ENCODE assay signal across 3 cellular contexts in genomic region chr18:9539938-9540337, GRCh38.
TF ChIP-seq lines count a peak whose summit lies in the region.

No MANE protein-coding gene starts in this region.

TF ChIP-seq in SK-N-SH, 30 proteins besides CTCF, POLR2A, EP300 and RAD21 (continued from another document):
- TF ChIP-seq, protein P1, sequence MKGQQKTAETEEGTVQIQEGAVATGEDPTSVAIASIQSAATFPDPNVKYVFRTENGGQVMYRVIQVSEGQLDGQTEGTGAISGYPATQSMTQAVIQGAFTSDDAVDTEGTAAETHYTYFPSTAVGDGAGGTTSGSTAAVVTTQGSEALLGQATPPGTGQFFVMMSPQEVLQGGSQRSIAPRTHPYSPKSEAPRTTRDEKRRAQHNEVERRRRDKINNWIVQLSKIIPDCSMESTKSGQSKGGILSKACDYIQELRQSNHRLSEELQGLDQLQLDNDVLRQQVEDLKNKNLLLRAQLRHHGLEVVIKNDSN (IDR thresholded peaks at IDR 0.05; ENCODE audit: borderline replicate concordance, low read depth): no peak
- TF ChIP-seq RFX5 (IDR thresholded peaks at IDR 0.05; ENCODE audit: low read length): no peak
- TF ChIP-seq RXRA (IDR thresholded peaks at IDR 0.05; ENCODE audit: borderline replicate concordance, low read depth): no peak
- TF ChIP-seq CHD2 (IDR thresholded peaks at IDR 0.05; ENCODE audit: low read length, partially characterized antibody): no peak
- no peak for TF ChIP-seq MEF2A (IDR thresholded peaks at IDR 0.05; ENCODE audit: borderline replicate concordance, low read depth)
- no peak for TF ChIP-seq SIN3A (IDR thresholded peaks at IDR 0.05; ENCODE audit: borderline replicate concordance, low read depth, low read length)
- TF ChIP-seq POLR2AphosphoS5 (IDR thresholded peaks at IDR 0.05; ENCODE audit: low read depth, low read length): no peak
- TF ChIP-seq GATA2 (CRISPR knock-in tag; IDR thresholded peaks at IDR 0.05): no peak
- no peak for TF ChIP-seq JUND (IDR thresholded peaks at IDR 0.05)
- no peak for TF ChIP-seq YY1 (IDR thresholded peaks at IDR 0.05; ENCODE audit: low read depth)
- TF ChIP-seq, protein P2, sequence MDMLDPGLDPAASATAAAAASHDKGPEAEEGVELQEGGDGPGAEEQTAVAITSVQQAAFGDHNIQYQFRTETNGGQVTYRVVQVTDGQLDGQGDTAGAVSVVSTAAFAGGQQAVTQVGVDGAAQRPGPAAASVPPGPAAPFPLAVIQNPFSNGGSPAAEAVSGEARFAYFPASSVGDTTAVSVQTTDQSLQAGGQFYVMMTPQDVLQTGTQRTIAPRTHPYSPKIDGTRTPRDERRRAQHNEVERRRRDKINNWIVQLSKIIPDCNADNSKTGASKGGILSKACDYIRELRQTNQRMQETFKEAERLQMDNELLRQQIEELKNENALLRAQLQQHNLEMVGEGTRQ (IDR thresholded peaks at IDR 0.05; ENCODE audit: borderline replicate concordance, low read depth, low read length): no peak
- TF ChIP-seq EZH2phosphoT487 (IDR thresholded peaks at IDR 0.05; ENCODE audit: borderline replicate concordance, low read depth): no peak
- TF ChIP-seq MXI1 (IDR thresholded peaks at IDR 0.05; ENCODE audit: low read depth, low read length): no peak
- TF ChIP-seq FOXJ3 (CRISPR knock-in tag; IDR thresholded peaks at IDR 0.05): no peak
- no peak for TF ChIP-seq RCOR1 (IDR thresholded peaks at IDR 0.05; ENCODE audit: low read length)
- no peak for TF ChIP-seq ELF1 (IDR thresholded peaks at IDR 0.05)
- TF ChIP-seq NRF1 (IDR thresholded peaks at IDR 0.05; ENCODE audit: low read depth, low read length): no peak

TF ChIP-seq in SK-N-SH treated with all-trans-retinoic acid at 6 μM for 48 hours, 23 proteins besides CTCF, POLR2A, EP300 and RAD21 (continued from another document):
- TF ChIP-seq POU6F1 (CRISPR knock-in tag; IDR thresholded peaks at IDR 0.05; ENCODE audit: borderline replicate concordance, low read depth): no peak
- TF ChIP-seq ZC3H10 (CRISPR knock-in tag; IDR thresholded peaks at IDR 0.05): no peak
- TF ChIP-seq ZNF8 (CRISPR knock-in tag; IDR thresholded peaks at IDR 0.05): no peak
- no peak for TF ChIP-seq ZFP30 (CRISPR knock-in tag; IDR thresholded peaks at IDR 0.05)
- TF ChIP-seq, protein P3, sequence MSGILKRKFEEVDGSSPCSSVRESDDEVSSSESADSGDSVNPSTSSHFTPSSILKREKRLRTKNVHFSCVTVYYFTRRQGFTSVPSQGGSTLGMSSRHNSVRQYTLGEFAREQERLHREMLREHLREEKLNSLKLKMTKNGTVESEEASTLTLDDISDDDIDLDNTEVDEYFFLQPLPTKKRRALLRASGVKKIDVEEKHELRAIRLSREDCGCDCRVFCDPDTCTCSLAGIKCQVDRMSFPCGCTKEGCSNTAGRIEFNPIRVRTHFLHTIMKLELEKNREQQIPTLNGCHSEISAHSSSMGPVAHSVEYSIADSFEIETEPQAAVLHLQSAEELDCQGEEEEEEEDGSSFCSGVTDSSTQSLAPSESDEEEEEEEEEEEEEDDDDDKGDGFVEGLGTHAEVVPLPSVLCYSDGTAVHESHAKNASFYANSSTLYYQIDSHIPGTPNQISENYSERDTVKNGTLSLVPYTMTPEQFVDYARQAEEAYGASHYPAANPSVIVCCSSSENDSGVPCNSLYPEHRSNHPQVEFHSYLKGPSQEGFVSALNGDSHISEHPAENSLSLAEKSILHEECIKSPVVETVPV (CRISPR knock-in tag; IDR thresholded peaks at IDR 0.05): no peak
- no peak for TF ChIP-seq ZFP3 (CRISPR knock-in tag; IDR thresholded peaks at IDR 0.05)
- TF ChIP-seq ISL1 (CRISPR knock-in tag; IDR thresholded peaks at IDR 0.05): no peak
- TF ChIP-seq TCF4 (CRISPR knock-in tag; IDR thresholded peaks at IDR 0.05; ENCODE audit: borderline replicate concordance): no peak

TF ChIP-seq in IMR-90, 13 proteins besides CTCF, POLR2A, EP300 and RAD21:
- no peak for TF ChIP-seq MAZ (IDR thresholded peaks at IDR 0.05; ENCODE audit: borderline replicate concordance, low read depth, low read length)
- TF ChIP-seq SMC3 (IDR thresholded peaks at IDR 0.05; ENCODE audit: low read depth, low read length): no peak
- TF ChIP-seq CHD1 (IDR thresholded peaks at IDR 0.05; ENCODE audit: low read depth, low read length): no peak
- TF ChIP-seq BHLHE40 (IDR thresholded peaks at IDR 0.05; ENCODE audit: low read depth, low read length): no peak
- TF ChIP-seq, protein P4, sequence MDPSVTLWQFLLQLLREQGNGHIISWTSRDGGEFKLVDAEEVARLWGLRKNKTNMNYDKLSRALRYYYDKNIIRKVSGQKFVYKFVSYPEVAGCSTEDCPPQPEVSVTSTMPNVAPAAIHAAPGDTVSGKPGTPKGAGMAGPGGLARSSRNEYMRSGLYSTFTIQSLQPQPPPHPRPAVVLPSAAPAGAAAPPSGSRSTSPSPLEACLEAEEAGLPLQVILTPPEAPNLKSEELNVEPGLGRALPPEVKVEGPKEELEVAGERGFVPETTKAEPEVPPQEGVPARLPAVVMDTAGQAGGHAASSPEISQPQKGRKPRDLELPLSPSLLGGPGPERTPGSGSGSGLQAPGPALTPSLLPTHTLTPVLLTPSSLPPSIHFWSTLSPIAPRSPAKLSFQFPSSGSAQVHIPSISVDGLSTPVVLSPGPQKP (IDR thresholded peaks at IDR 0.05; ENCODE audit: borderline replicate concordance, low read depth, low read length): no peak
- no peak for TF ChIP-seq NFE2L2 (IDR thresholded peaks at IDR 0.05; ENCODE audit: low read depth, low read length)
- TF ChIP-seq MAFK (IDR thresholded peaks at IDR 0.05; ENCODE audit: low read depth, low read length): no peak
- TF ChIP-seq CEBPB (IDR thresholded peaks at IDR 0.05; ENCODE audit: low read depth, low read length): no peak
